ENCODE assay signal across 8 cellular contexts in genomic region chr14:69818760-69819191, GRCh38. TPM values are rescaled to one million over a fixed set of nuclear protein-coding genes. Genes with fewer than 3 reads are reported as not detected.
DNase-seq lines count a peak whose midpoint lies in the region; ATAC-seq and FAIRE-seq lines count a peak whose summit lies in the region.

No MANE protein-coding gene starts in this region.

- ATAC-seq in Right ventricle myocardium superior (ENCODE audit: poor library complexity) (peak; percentile 79), GM19023 (IDR thresholded peaks at IDR 0.05; ENCODE audit: unreplicated experiment) (no peak)

- H3K4me3 Mint-ChIP-seq in activated naive CD8-positive, alpha-beta T cell treated with anti-CD3 and anti-CD28 coated beads for 36 hours: no peak overlapping the region

- H3K27ac Mint-ChIP-seq in activated naive CD8-positive, alpha-beta T cell treated with anti-CD3 and anti-CD28 coated beads for 36 hours: no peak overlapping the region

- no peaks in the 10 kb centered on the region for H3K27me3 ChIP-seq in MG63

- peaks cover 3% of the 10 kb centered on the region for H3K27me3 Mint-ChIP-seq in activated naive CD8-positive, alpha-beta T cell treated with anti-CD3 and anti-CD28 coated beads for 36 hours

- intact Hi-C loops in Right ventricle myocardium superior (cut with DNase I): loop anchor here (2.0 kb wide), 1 partner anchor 210 kb away; no protein-coding TSS in a partner anchor

- in situ Hi-C loops in SK-MEL-5 (cut with HindIII; ENCODE audit: low pct_unique_long_range_greater_than_20kb, low sequenced_read_pairs): no loop called here

- no peaks in the 10 kb centered on the region for H3K9me3 Mint-ChIP-seq in activated naive CD8-positive, alpha-beta T cell treated with anti-CD3 and anti-CD28 coated beads for 36 hours

- no peaks in the 10 kb centered on the region for H3K36me3 Mint-ChIP-seq in activated naive CD8-positive, alpha-beta T cell treated with anti-CD3 and anti-CD28 coated beads for 36 hours

- H3K9me3 ChIP-seq in MG63: no peaks in the 10 kb centered on the region

- peak; percentile 63 for FAIRE-seq in G401.6 (lab: Jason Lieb, UNC)

- H3K4me3 ChIP-seq in MG63: no peak overlapping the region

- peaks cover 2% of the 10 kb centered on the region for H3K4me1 Mint-ChIP-seq in activated naive CD8-positive, alpha-beta T cell treated with anti-CD3 and anti-CD28 coated beads for 36 hours

- no peaks in the 10 kb centered on the region for H3K36me3 ChIP-seq in MG63

- DNase-seq in MG63: peak; percentile 61
- peak; percentile 86 for DNase-seq in SK-MEL-5 (ENCODE audit: low read depth, low spot score)
- peak; percentile 48 for DNase-seq in activated naive CD8-positive, alpha-beta T cell treated with anti-CD3 and anti-CD28 coated beads for 36 hours
- DNase-seq in Right ventricle myocardium superior: no peak
- DNase-seq in pons (ENCODE audit: low spot score): peak; percentile 72
- no peak for DNase-seq in cortex of kidney (lab: John Stamatoyannopoulos, UW)

RNA-seq across cellular contexts. Expression of gene SLC10A1, which starts 21.7 kb away (rescaled TPM):
- total RNA-seq in MG63 (2014; rRNA removed; shearing (Covaris generic); ENCODE audit: low replicate concordance): not detected in 2 replicates
- total RNA-seq in SK-MEL-5 (2014; rRNA removed; shearing (Covaris generic)): not detected in 2 replicates
- not detected in 2 replicates for polyA plus RNA-seq in SK-MEL-5 (2015; cell fraction: cytosol; rRNA removed)
- polyA plus RNA-seq in SK-MEL-5 (2015; cell fraction: nucleus; rRNA removed): not detected in 2 replicates
- total RNA-seq in activated naive CD8-positive, alpha-beta T cell treated with anti-CD3 and anti-CD28 coated beads for 36 hours: not detected
- not detected for total RNA-seq in Right ventricle myocardium superior

RNA-seq across cellular contexts. Expression of gene SRSF5, which starts 51.8 kb away (rescaled TPM):
- total RNA-seq in MG63 (2014; rRNA removed; shearing (Covaris generic); ENCODE audit: low replicate concordance): 40.4 and 159 TPM in 2 replicates
- total RNA-seq in SK-MEL-5 (2014; rRNA removed; shearing (Covaris generic)): 108 and 153 TPM in 2 replicates
- polyA plus RNA-seq in SK-MEL-5 (2015; cell fraction: cytosol; rRNA removed): 191 and 212 TPM in 2 replicates
- 1,288 and 1,705 TPM in 2 replicates for polyA plus RNA-seq in SK-MEL-5 (2015; cell fraction: nucleus; rRNA removed)
- total RNA-seq in activated naive CD8-positive, alpha-beta T cell treated with anti-CD3 and anti-CD28 coated beads for 36 hours: 100 to 1,000 TPM; 310 to 318 TPM
- total RNA-seq in Right ventricle myocardium superior: 134 TPM

Comparison
In these comparisons a context has a peak if more than half of its experiments do, and no peak if none do; other contexts are left out.
1. DNase-seq: peak in MG63 (single experiment), SK-MEL-5 (single experiment), activated naive CD8-positive, alpha-beta T cell treated with anti-CD3 and anti-CD28 coated beads for 36 hours (single experiment) and pons (single experiment); none in Right ventricle myocardium superior (single experiment) and cortex of kidney (single experiment).